In the genomic region with DNA sequence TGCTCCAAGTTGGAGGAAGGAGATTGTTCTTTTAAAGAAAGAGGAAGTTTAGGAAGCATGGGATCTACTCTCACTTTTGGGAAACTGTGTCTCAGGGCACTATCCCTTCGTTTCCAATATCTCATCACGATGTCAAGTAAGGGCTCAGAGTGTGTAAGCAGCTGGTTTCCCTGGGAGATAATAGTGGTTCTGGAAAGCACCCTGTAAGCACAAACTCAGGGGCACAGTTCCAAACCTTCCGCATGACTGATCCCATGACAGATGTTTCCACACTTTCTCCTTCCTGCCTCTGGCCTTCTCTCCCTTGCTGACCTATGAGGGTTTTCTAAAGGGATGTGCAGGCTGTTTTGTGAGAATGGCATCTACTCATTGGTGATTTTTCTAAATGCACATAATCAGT, we compare ENCODE assay signal across 11 cellular contexts. TPM values are rescaled to one million over a fixed set of nuclear protein-coding genes. Genes with fewer than 3 reads are reported as not detected.
DNase-seq lines count a peak whose midpoint lies in the region; ATAC-seq and TF ChIP-seq lines count a peak whose summit lies in the region.
"Had no signal": no experiment of that assay in that cellular context is flagged by ENCODE, and none has a peak within 500 bp of the region (broad histone marks: within the 10 kb centered on the region; RNA-seq: fewer than 3 reads in every experiment).

No MANE protein-coding gene starts in this region.

- peaks cover 4% of the 10 kb centered on the region; the same call in 1 of the 2 replicates for H3K27me3 Mint-ChIP-seq in H9 (ENCODE audit: low read depth)

- no peak overlapping the region for H2BK5ac ChIP-seq in H9 (ENCODE audit: insufficient read length, low read length)

- no peaks in the 10 kb centered on the region for H3K9me3 ChIP-seq in colonic mucosa
- no peaks in the 10 kb centered on the region for H3K9me3 ChIP-seq in stomach smooth muscle (ENCODE audit: control insufficient read depth in 2 of 2, low read length in 2 of 2)
- no peaks in the 10 kb centered on the region for H3K9me3 ChIP-seq in H9 (ENCODE audit: control insufficient read depth, low read depth, low read length)

- H3K27me3 ChIP-seq in colonic mucosa (no peaks in the 10 kb centered on the region), stomach smooth muscle (ENCODE audit: control insufficient read depth in 1 of 2, insufficient read depth in 2 of 2, low read length in 2 of 2) (no peaks in the 10 kb centered on the region), H9 (ENCODE audit: insufficient read depth, low read length) (no peaks in the 10 kb centered on the region)

- H3K56ac ChIP-seq in H9 (ENCODE audit: insufficient read length, low read depth, low read length) = no peak overlapping the region

- H3K4ac ChIP-seq in H9 (ENCODE audit: low read depth, low read length) = no peak overlapping the region

- DNase-seq in GM12865 (ENCODE audit: low read depth) = peak; percentile 60
- DNase-seq in colonic mucosa = peak; percentile 67
- DNase-seq in left kidney (ENCODE audit: low read depth, low spot score) = peak; percentile 29
- DNase-seq in H9 = no peak
- DNase-seq in NCI-H1694 treated with DMSO at 0.1 percent for 48 hours (lab: John Stamatoyannopoulos, UW) = no peak
- DNase-seq: Karpas-422; naive thymus-derived CD8-positive, alpha-beta T cell; T-helper 17 cell had no signal

- H3K14ac ChIP-seq in H9 (ENCODE audit: insufficient read depth, low read length) = no peak overlapping the region

- no peak overlapping the region for H3K9ac ChIP-seq in colonic mucosa (ENCODE audit: low read depth in 2 of 2, low read length in 2 of 2)
- H3K9ac ChIP-seq in stomach smooth muscle (ENCODE audit: low read length in 2 of 2) = no peak overlapping the region
- no peak overlapping the region for H3K9ac ChIP-seq in H9 (ENCODE audit: extremely low read depth, insufficient read length, low read length)

- intact Hi-C loops in colonic mucosa (cut with DNase I) = no loop called here

- no peak for ATAC-seq in HG02759 (IDR thresholded peaks at IDR 0.05; ENCODE audit: unreplicated experiment)
- no peak for ATAC-seq in GM19324 (IDR thresholded peaks at IDR 0.05; ENCODE audit: low FRiP score, unreplicated experiment)
- ATAC-seq: naive thymus-derived CD8-positive, alpha-beta T cell; T-helper 17 cell had no signal

- WGBS in H9 (ENCODE audit: extremely low coverage, insufficient read length, low lambda C conversion rate) = no CpG with 5 or more reads among the region's 3 CpGs

- H3K4me1 ChIP-seq in colonic mucosa (no peaks in the 10 kb centered on the region), stomach smooth muscle (ENCODE audit: control insufficient read depth, insufficient read depth, low read length) (peaks cover 8% of the 10 kb centered on the region), H9 (ENCODE audit: insufficient read depth, low read length) (no peaks in the 10 kb centered on the region; the same call in 1 of the 2 replicates)

- peaks cover 4 to 6% (median 4%) of the 10 kb centered on the region in 3 experiments; a peak in 4 of 7 replicates for H3K36me3 Mint-ChIP-seq in H9 (ENCODE audit: insufficient read depth in 1 of 3, low read depth in 3 of 3)

- no peak overlapping the region for H4K5ac ChIP-seq in H9 (ENCODE audit: insufficient read length, low read depth, low read length)

- H3K23ac ChIP-seq in H9 (ENCODE audit: insufficient read length, low read depth, low read length) = no peak overlapping the region

- no peak overlapping the region for H3K4me3 ChIP-seq in GM12865 (ENCODE audit: low read depth, low read length)
- no peak overlapping the region for H3K4me3 ChIP-seq in colonic mucosa
- no peak overlapping the region for H3K4me3 ChIP-seq in stomach smooth muscle (ENCODE audit: low read length in 2 of 2)

- H2BK15ac ChIP-seq in H9 (ENCODE audit: low read depth, low read length) = no peak overlapping the region

- no peaks in the 10 kb centered on the region for H3K23me2 ChIP-seq in H9 (ENCODE audit: insufficient read length, low read depth, low read length, poor library complexity, severe bottlenecking)

- H2AFZ ChIP-seq in H9 (ENCODE audit: low read length) = no peak overlapping the region

- H3K4me2 ChIP-seq in H9 (ENCODE audit: insufficient read depth, insufficient read length, low read length) = no peak overlapping the region

- H3K36me3 ChIP-seq in colonic mucosa (no peaks in the 10 kb centered on the region), stomach smooth muscle (ENCODE audit: control insufficient read depth in 2 of 2, insufficient read depth in 2 of 2, low read length in 2 of 2) (no peaks in the 10 kb centered on the region)

- no peak overlapping the region for H4K91ac ChIP-seq in H9 (ENCODE audit: insufficient read length, low read depth, low read length)

- no peak overlapping the region for H2BK20ac ChIP-seq in H9 (ENCODE audit: low read depth, low read length, poor library complexity, severe bottlenecking)

- no peak overlapping the region for H2BK12ac ChIP-seq in H9 (ENCODE audit: insufficient read length, low read depth, low read length)

- TF ChIP-seq CTCF in GM12865 (IDR thresholded peaks at IDR 0.05; ENCODE audit: insufficient read depth, low read depth, low read length, missing control alignments) (no peak), colonic mucosa (IDR thresholded peaks at IDR 0.05) (no peak), H9 (conservative IDR thresholded peaks at IDR 0.05) (no peak)

- H4K8ac ChIP-seq in H9 (replicated peaks; ENCODE audit: insufficient read length, low read depth, low read length) = no peak overlapping the region

- no peak overlapping the region for H3K18ac ChIP-seq in H9 (ENCODE audit: insufficient read length, low read depth, low read length)

- no peak overlapping the region for H2BK120ac ChIP-seq in H9 (ENCODE audit: low read depth, low read length, poor library complexity, severe bottlenecking)

- no peaks in the 10 kb centered on the region for H3K79me2 ChIP-seq in H9 (ENCODE audit: insufficient read depth, low read length)

- no peak overlapping the region for H3T11ph ChIP-seq in H9 (ENCODE audit: low read length)

- H2AK5ac ChIP-seq in H9 (ENCODE audit: insufficient read length, low read length) = no peak overlapping the region

- H3K27ac Mint-ChIP-seq in H9 = no peak overlapping the region; a peak in 1 of 7 replicates
- H3K27ac Mint-ChIP-seq: T-helper 17 cell had no signal

- peaks cover 2 to 3% of the 10 kb centered on the region in 2 experiments; a peak in 3 of 5 replicates for H3K9me3 Mint-ChIP-seq in H9

- H3K4me1 Mint-ChIP-seq in H9 = peaks cover 3 to 6% of the 10 kb centered on the region in 2 experiments; a peak in 3 of 4 replicates

- peak overlapping the region; percentile 15 for H3K27ac ChIP-seq in colonic mucosa
- H3K27ac ChIP-seq in stomach smooth muscle (ENCODE audit: low read length) = peak overlapping the region; percentile 25
- H3K27ac ChIP-seq in H9 (ENCODE audit: insufficient read length, low read depth, low read length) = no peak overlapping the region

- H3K4me3 Mint-ChIP-seq in H9 = no peak overlapping the region
- H3K4me3 Mint-ChIP-seq: naive thymus-derived CD8-positive, alpha-beta T cell; T-helper 17 cell had no signal

- H4K20me1 ChIP-seq in H9 (ENCODE audit: control insufficient read depth, insufficient read depth, insufficient read length) = no peaks in the 10 kb centered on the region

- H3K79me1 ChIP-seq in H9 (ENCODE audit: insufficient read depth, low read depth, low read length, poor library complexity, severe bottlenecking) = no peaks in the 10 kb centered on the region

RNA-seq across cellular contexts. Expression of gene ADTRP, which starts 33.9 kb away (rescaled TPM):
- 10 to 100 TPM; 56.6 to 79.9 TPM for total RNA-seq in colonic mucosa
- total RNA-seq in H9 (2021) = not detected in 2 replicates

Comparison
In these comparisons a context has a peak if more than half of its experiments do, and no peak if none do; other contexts are left out.
1. DNase-seq: peak in GM12865 (single experiment), colonic mucosa (single experiment) and left kidney (single experiment); none in H9 (single experiment) and NCI-H1694 treated with DMSO at 0.1 percent for 48 hours (single experiment).
2. RNA of gene ADTRP, which starts 33.9 kb away (total RNA-seq): 56.6 to 79.9 TPM in colonic mucosa; not detected in H9; every median in the first group is over 10 times any median in the second.